ENCODE assay signal across 9 cellular contexts in the genomic region with DNA sequence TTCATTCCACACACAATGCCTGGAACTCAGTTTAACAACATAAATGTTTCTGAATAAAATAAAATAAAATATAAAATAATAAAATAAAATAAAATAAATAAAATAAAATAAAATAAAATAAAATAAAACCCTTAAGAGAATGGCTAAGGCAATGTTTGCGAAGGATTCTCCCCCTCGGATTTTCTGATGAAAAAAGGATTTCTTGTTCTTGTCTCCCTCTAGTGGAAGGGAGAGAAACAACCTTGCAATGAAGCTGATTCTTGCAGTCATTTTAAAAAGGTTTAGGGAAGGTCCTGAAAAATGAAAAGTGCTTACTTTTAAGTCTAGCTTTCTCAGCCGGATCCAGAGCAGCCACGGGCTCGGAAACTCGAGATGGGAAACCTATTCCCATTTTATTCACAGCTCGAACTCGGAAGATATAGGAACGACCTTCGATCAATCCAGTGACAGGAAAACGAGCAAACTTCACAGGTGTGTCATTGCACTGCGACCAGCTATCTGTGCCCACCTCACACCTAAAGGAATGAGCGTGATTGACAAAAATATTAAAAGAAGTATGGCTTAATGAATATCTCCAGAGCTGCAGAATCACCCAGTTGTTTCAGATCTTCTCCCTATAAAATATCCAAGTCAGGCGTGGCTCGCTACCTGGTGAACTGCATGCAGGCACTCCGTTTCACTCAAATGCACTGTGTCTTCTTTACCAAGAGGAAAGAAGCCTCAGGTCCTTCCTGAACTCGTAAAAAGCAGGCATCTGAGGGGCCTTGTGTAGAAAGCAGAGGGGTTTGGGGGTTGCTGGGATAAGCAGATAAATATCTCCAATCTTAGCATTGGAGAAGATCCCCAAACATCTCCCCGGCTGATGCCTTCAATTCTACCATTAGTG.
A peak's percentile ranks its signal among the peaks of the same experiment; 100 is the strongest.
DNase-seq lines count a peak whose midpoint lies in the region; ATAC-seq and TF ChIP-seq lines count a peak whose summit lies in the region.
"Had no signal": no experiment of that assay in that cellular context is flagged by ENCODE, and none has a peak within 500 bp of the region (broad histone marks: within the 10 kb centered on the region; RNA-seq: fewer than 3 reads in every experiment).

No MANE protein-coding gene starts in this region.

- intact Hi-C loops in activated naive CD4-positive, alpha-beta T cell treated with anti-CD3 and anti-CD28 coated beads for 36 hours (cut with micrococcal nuclease): loop anchor here (1.0 to 10.0 kb wide), 5 partner anchors 95 to 577 kb away; partner anchors contain the start of genes METTL4 and NDC80

- no peaks in the 10 kb centered on the region for H3K36me3 Mint-ChIP-seq in activated naive CD4-positive, alpha-beta T cell treated with anti-CD3 and anti-CD28 coated beads for 36 hours (ENCODE audit: low read depth)

- H3K27ac Mint-ChIP-seq in activated naive CD4-positive, alpha-beta T cell treated with anti-CD3 and anti-CD28 coated beads for 36 hours: no peak overlapping the region

- H3K4me3 ChIP-seq in DND-41 (ENCODE audit: low read depth in 1 of 2, low read length in 2 of 2): no peak overlapping the region
- no peak overlapping the region for H3K4me3 ChIP-seq in Jurkat, Clone E6-1 (ENCODE audit: low read length)
- no peak overlapping the region for H3K4me3 ChIP-seq in fibroblast of the aortic adventitia (ENCODE audit: low read depth, low read length)
- H3K4me3 ChIP-seq: SJSA1 had no signal

- DNase-seq in DND-41 (no peak), SK-MEL-5 (ENCODE audit: low read depth, low spot score) (peak; percentile 60), fibroblast of the aortic adventitia (ENCODE audit: low read depth) (peak; percentile 50), putamen (ENCODE audit: low spot score) (peak; percentile 17), T-helper 9 cell (no peak)
- DNase-seq in Jurkat, Clone E6-1 (ENCODE audit: low read depth, low spot score): peak; percentile 10
- DNase-seq in activated naive CD4-positive, alpha-beta T cell treated with anti-CD3 and anti-CD28 coated beads for 36 hours: no peak

- H3K27ac ChIP-seq in DND-41 (ENCODE audit: low read length): no peak overlapping the region
- H3K27ac ChIP-seq: SJSA1 had no signal

- H3K4me1 Mint-ChIP-seq in activated naive CD4-positive, alpha-beta T cell treated with anti-CD3 and anti-CD28 coated beads for 36 hours (ENCODE audit: low read depth): peaks cover 6% of the 10 kb centered on the region

- no peaks in the 10 kb centered on the region for H3K79me2 ChIP-seq in DND-41 (ENCODE audit: insufficient read depth, low read length)

- no peaks in the 10 kb centered on the region for H3K27me3 ChIP-seq in DND-41 (ENCODE audit: insufficient read depth, low read length, poor library complexity)
- H3K27me3 ChIP-seq: SJSA1 had no signal

- no peaks in the 10 kb centered on the region for H3K27me3 Mint-ChIP-seq in activated naive CD4-positive, alpha-beta T cell treated with anti-CD3 and anti-CD28 coated beads for 36 hours (ENCODE audit: low read depth)

- H3K36me3 ChIP-seq in DND-41 (ENCODE audit: insufficient read depth, low read length): no peaks in the 10 kb centered on the region
- H3K36me3 ChIP-seq: SJSA1 had no signal

- CTCF ChIA-PET in activated naive CD4-positive, alpha-beta T cell treated with anti-CD3 and anti-CD28 coated beads for 36 hours (lab: Charles Lee): interaction anchor here (0.5 to 2.8 kb wide), 48 partner anchors 9 to 404 kb away, joined by 3 to 35 read pairs (median 4); partner anchors contain the start of genes MYL12A and MYOM1

- TF ChIP-seq CTCF in DND-41 (IDR thresholded peaks at IDR 0.05; ENCODE audit: borderline replicate concordance, extremely low read depth, low read length, poor library complexity, severe bottlenecking) (peak; percentile 83), fibroblast of the aortic adventitia (IDR thresholded peaks at IDR 0.05; ENCODE audit: insufficient read depth, low read length) (peak; percentile 78)

- no peak overlapping the region for H3K4me2 ChIP-seq in DND-41 (ENCODE audit: insufficient read depth, low read length)

- no peaks in the 10 kb centered on the region for H3K9me3 ChIP-seq in DND-41 (ENCODE audit: insufficient read depth, low read length, severe bottlenecking)
- H3K9me3 ChIP-seq: SJSA1 had no signal

- no peak overlapping the region for H2AFZ ChIP-seq in DND-41 (ENCODE audit: low read depth, low read length)

- H3K9me3 Mint-ChIP-seq in activated naive CD4-positive, alpha-beta T cell treated with anti-CD3 and anti-CD28 coated beads for 36 hours: no peaks in the 10 kb centered on the region

- no peak overlapping the region for H3K9ac ChIP-seq in DND-41 (ENCODE audit: low read depth, low read length)

- ATAC-seq in DND-41 (ENCODE audit: insufficient read depth, low read depth) (peak; percentile 53; the same call in 1 of the 3 replicates), GM18909 (IDR thresholded peaks at IDR 0.05; ENCODE audit: poor library complexity, unreplicated experiment) (no peak)

- no peak overlapping the region for H3K4me3 Mint-ChIP-seq in activated naive CD4-positive, alpha-beta T cell treated with anti-CD3 and anti-CD28 coated beads for 36 hours

- no peaks in the 10 kb centered on the region for H3K4me1 ChIP-seq in DND-41 (ENCODE audit: insufficient read depth, low read length)
- H3K4me1 ChIP-seq: SJSA1 had no signal

- in situ Hi-C loops in SK-MEL-5 (cut with HindIII; ENCODE audit: low pct_unique_long_range_greater_than_20kb, low sequenced_read_pairs): no loop called here

- no peaks in the 10 kb centered on the region for H4K20me1 ChIP-seq in DND-41 (ENCODE audit: insufficient read depth, low read length)

Comparison
In these comparisons a context has a peak if more than half of its experiments do, and no peak if none do; other contexts are left out.
1. DNase-seq: peak in Jurkat, Clone E6-1 (single experiment), SK-MEL-5 (single experiment), fibroblast of the aortic adventitia (single experiment) and putamen (single experiment); none in DND-41 (single experiment), activated naive CD4-positive, alpha-beta T cell treated with anti-CD3 and anti-CD28 coated beads for 36 hours (single experiment) and T-helper 9 cell (single experiment).